14 cellular contexts compared by ENCODE assay signal in the genomic region with DNA sequence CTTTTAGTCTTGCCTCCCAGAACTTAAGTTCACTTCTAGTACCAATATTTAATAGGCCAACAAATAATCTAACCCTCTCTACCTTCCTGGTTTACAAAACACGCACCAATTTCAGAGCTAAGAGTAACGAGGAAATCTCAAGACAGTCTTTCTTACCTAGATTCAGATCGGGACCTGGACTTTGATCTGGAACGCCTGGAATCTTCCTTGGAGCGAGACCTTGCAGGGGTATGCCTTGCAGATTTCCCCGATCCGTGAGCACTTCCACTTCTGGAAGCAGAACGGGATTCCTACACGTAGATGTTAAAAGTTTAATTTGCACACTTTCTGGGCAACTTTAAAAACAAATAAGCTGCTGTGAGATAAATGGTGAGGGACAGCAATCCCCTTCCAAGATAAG. TPM values are rescaled to one million over a fixed set of nuclear protein-coding genes. Genes with fewer than 3 reads are reported as not detected.
A peak's percentile ranks its signal among the peaks of the same experiment; 100 is the strongest.
DNase-seq lines count a peak whose midpoint lies in the region; ATAC-seq, FAIRE-seq and TF ChIP-seq lines count a peak whose summit lies in the region.
"Had no signal": no experiment of that assay in that cellular context is flagged by ENCODE, and none has a peak within 500 bp of the region (broad histone marks: within the 10 kb centered on the region; RNA-seq: fewer than 3 reads in every experiment).

No MANE protein-coding gene starts in this region.

- no peak for TF ChIP-seq POLR2A in A549 (IDR thresholded peaks at IDR 0.05; ENCODE audit: low read length)

- H2BK12ac ChIP-seq in H9 (ENCODE audit: insufficient read length, low read depth, low read length), result no peak overlapping the region

- no peaks in the 10 kb centered on the region for H3K9me3 Mint-ChIP-seq in H9
- no peaks in the 10 kb centered on the region for H3K9me3 Mint-ChIP-seq in astrocyte (ENCODE audit: unreplicated experiment)
- H3K9me3 Mint-ChIP-seq in mesothelial cell of epicardium, result no peaks in the 10 kb centered on the region

- H3K4ac ChIP-seq in H9 (ENCODE audit: low read depth, low read length), result no peak overlapping the region

- H3T11ph ChIP-seq in H9 (ENCODE audit: low read length), result no peak overlapping the region

- H3K4me1 ChIP-seq in A549, result peaks cover 67% of the 10 kb centered on the region
- peaks cover 9% of the 10 kb centered on the region for H3K4me1 ChIP-seq in H9 (ENCODE audit: insufficient read depth, low read length)
- H3K4me1 ChIP-seq in astrocyte (ENCODE audit: insufficient read depth, low read length), result peaks cover 49% of the 10 kb centered on the region

- no peak overlapping the region for H2BK20ac ChIP-seq in H9 (ENCODE audit: low read depth, low read length, poor library complexity, severe bottlenecking)

- CTCF ChIA-PET in A549 (lab: Yijun Ruan, JAX), result interaction anchor here (2.5 kb wide), 1 partner anchor 17 kb away, joined by 10 read pairs; no protein-coding TSS in a partner anchor

- H2BK120ac ChIP-seq in H9 (ENCODE audit: low read depth, low read length, poor library complexity, severe bottlenecking), result no peak overlapping the region

- H3K23ac ChIP-seq in H9 (ENCODE audit: insufficient read length, low read depth, low read length), result no peak overlapping the region

- ATAC-seq in A549 (no peak), GM21360 (IDR thresholded peaks at IDR 0.05; ENCODE audit: unreplicated experiment) (no peak)

- TF ChIP-seq EP300 in A549 (IDR thresholded peaks at IDR 0.05), result no peak

- H3K4me3 ChIP-seq in A549, result no peak overlapping the region
- no peak overlapping the region for H3K4me3 ChIP-seq in astrocyte (ENCODE audit: insufficient read depth, low read depth, low read length)

- H2AFZ ChIP-seq in H9 (ENCODE audit: low read length), result no peak overlapping the region
- no peak overlapping the region for H2AFZ ChIP-seq in astrocyte (ENCODE audit: low read depth, low read length)

- 68% methylated on average over 9 of the region's 9 CpGs for WGBS in A549 (ENCODE audit: missing lambda C conversion rate)
- WGBS in H9 (ENCODE audit: extremely low coverage, insufficient read length, low lambda C conversion rate), result no CpG with 5 or more reads among the region's 9 CpGs

- H4K8ac ChIP-seq in H9 (replicated peaks; ENCODE audit: insufficient read length, low read depth, low read length), result no peak overlapping the region

- H3K18ac ChIP-seq in H9 (ENCODE audit: insufficient read length, low read depth, low read length), result no peak overlapping the region

- no peak overlapping the region for H4K5ac ChIP-seq in H9 (ENCODE audit: insufficient read length, low read depth, low read length)

- no peaks in the 10 kb centered on the region for H3K23me2 ChIP-seq in H9 (ENCODE audit: insufficient read length, low read depth, low read length, poor library complexity, severe bottlenecking)

- TF ChIP-seq CTCF in A549 (IDR thresholded peaks at IDR 0.05) (no peak), H9 (conservative IDR thresholded peaks at IDR 0.05) (no peak), astrocyte (IDR thresholded peaks at IDR 0.05; ENCODE audit: insufficient read depth, low read depth, low read length) (no peak), mesothelial cell of epicardium (IDR thresholded peaks at IDR 0.05; ENCODE audit: unreplicated experiment) (no peak)

- no peaks in the 10 kb centered on the region for H3K79me1 ChIP-seq in H9 (ENCODE audit: insufficient read depth, low read depth, low read length, poor library complexity, severe bottlenecking)

- H3K9ac ChIP-seq in H9 (ENCODE audit: extremely low read depth, insufficient read length, low read length) (no peak overlapping the region), astrocyte (ENCODE audit: low read length) (no peak overlapping the region)

- H3K27ac ChIP-seq in A549, result no peak overlapping the region
- no peak overlapping the region for H3K27ac ChIP-seq in H9 (ENCODE audit: insufficient read length, low read depth, low read length)
- no peak overlapping the region for H3K27ac ChIP-seq in astrocyte (ENCODE audit: low read depth, low read length)
- H3K27ac ChIP-seq: VCaP had no signal

- no peaks in the 10 kb centered on the region for H3K9me3 ChIP-seq in A549
- no peaks in the 10 kb centered on the region for H3K9me3 ChIP-seq in H9 (ENCODE audit: control insufficient read depth, low read depth, low read length)
- no peaks in the 10 kb centered on the region for H3K9me3 ChIP-seq in astrocyte (ENCODE audit: insufficient read depth, low read depth, low read length)
- H3K9me3 ChIP-seq: BE2C had no signal

- no peaks in the 10 kb centered on the region for H4K20me1 ChIP-seq in H9 (ENCODE audit: control insufficient read depth, insufficient read depth, insufficient read length)
- peaks cover 100% of the 10 kb centered on the region for H4K20me1 ChIP-seq in astrocyte (ENCODE audit: insufficient read depth, low read length)

- H3K27ac Mint-ChIP-seq in H9 (peak overlapping the region; percentile 7 to 89 (median 59); a peak in 4 of 7 replicates), astrocyte (ENCODE audit: unreplicated experiment) (no peak overlapping the region), mesothelial cell of epicardium (peak overlapping the region; percentile 55)

- H3K4me1 Mint-ChIP-seq in H9, result peaks cover 58 to 59% of the 10 kb centered on the region in 2 experiments
- peaks cover 61% of the 10 kb centered on the region for H3K4me1 Mint-ChIP-seq in astrocyte (ENCODE audit: low read depth, unreplicated experiment)
- peaks cover 65% of the 10 kb centered on the region for H3K4me1 Mint-ChIP-seq in mesothelial cell of epicardium

- no peak for TF ChIP-seq RAD21 in A549 (conservative IDR thresholded peaks at IDR 0.05 in 1 of 2, IDR thresholded peaks at IDR 0.05 in 1 of 2)

- H4K91ac ChIP-seq in H9 (ENCODE audit: insufficient read length, low read depth, low read length), result no peak overlapping the region

- H3K79me2 ChIP-seq in H9 (ENCODE audit: insufficient read depth, low read length) (peaks cover 84% of the 10 kb centered on the region), astrocyte (ENCODE audit: insufficient read depth, low read length) (peaks cover 100% of the 10 kb centered on the region)

- H3K27me3 ChIP-seq in H9 (ENCODE audit: insufficient read depth, low read length), result no peaks in the 10 kb centered on the region
- no peaks in the 10 kb centered on the region for H3K27me3 ChIP-seq in astrocyte (ENCODE audit: insufficient read depth, low read length)
- H3K27me3 ChIP-seq: BE2C had no signal

- H2BK15ac ChIP-seq in H9 (ENCODE audit: low read depth, low read length), result no peak overlapping the region

- H2AK5ac ChIP-seq in H9 (ENCODE audit: insufficient read length, low read length), result no peak overlapping the region

- H3K36me3 Mint-ChIP-seq in H9 (ENCODE audit: insufficient read depth in 1 of 3, low read depth in 3 of 3) (peaks cover 73 to 96% (median 95%) of the 10 kb centered on the region in 3 experiments), astrocyte (ENCODE audit: low read depth, unreplicated experiment) (peaks cover 22% of the 10 kb centered on the region), mesothelial cell of epicardium (peaks cover 36% of the 10 kb centered on the region)

- peak overlapping the region in 1 of 2 experiments; percentile 5; a peak in 1 of 5 replicates for H3K4me3 Mint-ChIP-seq in H9
- H3K4me3 Mint-ChIP-seq in astrocyte (ENCODE audit: unreplicated experiment), result peak overlapping the region; percentile 43
- peak overlapping the region; percentile 15 for H3K4me3 Mint-ChIP-seq in mesothelial cell of epicardium

- POLR2A ChIA-PET in A549 (lab: Yijun Ruan, JAX), result interaction anchor here (1.1 kb wide), 1 partner anchor 11 kb away, joined by 5 read pairs; a partner anchor contains a TSS

- DNase-seq in A549 (ENCODE audit: low read depth in 1 of 2, low spot score in 1 of 2) (no peak), H9 (no peak), astrocyte (ENCODE audit: low read depth) (no peak), mesothelial cell of epicardium (ENCODE audit: low spot score in 2 of 2, unreplicated experiment in 2 of 2) (no peak), NCI-H2196 treated with DMSO at 0.1 percent for 48 hours (lab: John Stamatoyannopoulos, UW; ENCODE audit: unreplicated experiment) (no peak), iPS-NIHi11 (ENCODE audit: low spot score) (no peak)
- DNase-seq in activated CD4-positive, alpha-beta T cell treated with anti-CD3 and anti-CD28 coated beads, Interleukin-2, amount 50 U/mL, for 1 hour, result no peak
- DNase-seq: BE2C; GF-D8; NCI-H446 treated with DMSO at 0.1 percent for 48 hours; stimulated activated CD4-positive, alpha-beta T cell treated with anti-CD3 and anti-CD28 coated beads, Interleukin-12 subunit alpha, Interleukin-12 subunit beta, amount 100 ng/mL, for 4 hours had no signal

- FAIRE-seq in A549 (lab: Jason Lieb, UNC), result no peak
- FAIRE-seq in astrocyte (lab: Jason Lieb, UNC), result no peak
- FAIRE-seq: endometrium had no signal

- H3K14ac ChIP-seq in H9 (ENCODE audit: insufficient read depth, low read length), result no peak overlapping the region

- no peak overlapping the region for H3K56ac ChIP-seq in H9 (ENCODE audit: insufficient read length, low read depth, low read length)

- H3K27me3 Mint-ChIP-seq in H9 (ENCODE audit: low read depth) (no peaks in the 10 kb centered on the region), astrocyte (ENCODE audit: low read depth, unreplicated experiment) (no peaks in the 10 kb centered on the region), mesothelial cell of epicardium (ENCODE audit: low read depth) (no peaks in the 10 kb centered on the region)

- H2BK5ac ChIP-seq in H9 (ENCODE audit: insufficient read length, low read length), result no peak overlapping the region

- peaks cover 67% of the 10 kb centered on the region for H3K36me3 ChIP-seq in astrocyte (ENCODE audit: insufficient read depth, low read length)

- peak overlapping the region; percentile 76 for H3K4me2 ChIP-seq in A549
- H3K4me2 ChIP-seq in H9 (ENCODE audit: insufficient read depth, insufficient read length, low read length), result no peak overlapping the region
- H3K4me2 ChIP-seq in astrocyte (ENCODE audit: low read length), result peak overlapping the region; percentile 44

TF ChIP-seq in A549, 52 proteins besides CTCF, POLR2A, EP300 and RAD21 (continues in another document):
- TF ChIP-seq ESRRA (IDR thresholded peaks at IDR 0.05; ENCODE audit: borderline replicate concordance, low read length), result no peak
- no peak for TF ChIP-seq TFCP2L1 (CRISPR knock-in tag; IDR thresholded peaks at IDR 0.05)
- TF ChIP-seq NFE2L2 (conservative IDR thresholded peaks at IDR 0.05; ENCODE audit: low read length), result no peak
- TF ChIP-seq ZC3H11A (IDR thresholded peaks at IDR 0.05), result no peak
- TF ChIP-seq JUNB (IDR thresholded peaks at IDR 0.05), result no peak
- TF ChIP-seq, protein P1, sequence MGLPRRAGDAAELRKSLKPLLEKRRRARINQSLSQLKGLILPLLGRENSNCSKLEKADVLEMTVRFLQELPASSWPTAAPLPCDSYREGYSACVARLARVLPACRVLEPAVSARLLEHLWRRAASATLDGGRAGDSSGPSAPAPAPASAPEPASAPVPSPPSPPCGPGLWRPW (IDR thresholded peaks at IDR 0.05), result no peak

RNA-seq across cellular contexts. Expression of a gene that starts 11.4 kb away (rescaled TPM):
- 186 and 273 TPM in 2 replicates for polyA plus RNA-seq in A549 (2011; rRNA removed)
- 125 and 182 TPM in 2 replicates for polyA plus RNA-seq in A549 (2012; cell fraction: cytosol; rRNA removed)
- polyA plus RNA-seq in A549 (2012; cell fraction: nucleus; rRNA removed), result 115 and 156 TPM in 2 replicates
- 180 to 204 TPM (median 193 TPM) in 3 replicates for polyA plus RNA-seq in A549 (2017; fragmentation: RNase III; extraction: RNeasy Plus Mini Kit Qiagen cat#74134 plus additional on column Dnase treatment)
- 238 and 248 TPM in 2 replicates for polyA minus RNA-seq in A549 (2011; rRNA and poly(A)+ RNA removed)
- total RNA-seq in H9 (2021), result 344 and 349 TPM in 2 replicates
- 112 and 120 TPM in 2 replicates for total RNA-seq in astrocyte
- 217 to 228 TPM (median 222 TPM) in 3 replicates for total RNA-seq in mesothelial cell of epicardium
